ENCODE assay signal across 8 cellular contexts in the genomic region with DNA sequence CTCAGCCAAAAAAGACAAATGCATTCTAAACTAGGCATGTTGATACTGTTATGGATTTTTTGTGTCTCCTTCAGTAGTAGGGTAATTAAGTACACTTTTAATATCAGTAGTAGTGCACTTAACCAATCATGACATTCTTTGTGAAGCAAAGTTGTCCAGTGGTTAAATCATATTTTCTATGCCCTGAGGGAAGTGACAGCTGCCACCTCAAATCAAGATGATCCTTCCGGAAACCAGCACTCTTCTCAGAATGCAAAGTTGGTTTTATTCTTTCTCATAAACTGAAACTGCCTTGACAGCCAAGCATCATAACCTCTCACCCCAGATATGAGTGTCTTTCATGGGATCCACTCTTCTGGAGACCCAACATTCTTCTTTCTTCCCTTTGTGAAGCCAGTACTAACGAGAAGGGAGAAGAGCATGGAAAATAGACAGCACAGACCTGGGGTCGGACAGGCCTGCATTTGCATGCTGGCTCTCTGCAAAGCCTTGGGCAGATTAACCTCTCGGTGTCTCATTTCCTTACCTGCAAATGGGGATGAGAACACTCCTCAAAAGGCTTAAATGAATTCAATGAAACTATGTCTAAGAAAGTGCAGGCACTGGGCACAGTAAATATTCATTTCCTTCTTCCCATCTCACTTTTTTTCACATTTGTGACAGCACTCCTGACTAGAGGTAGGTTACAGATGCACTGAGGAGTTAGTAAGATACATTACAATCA.
DNase-seq lines count a peak whose midpoint lies in the region; ATAC-seq and TF ChIP-seq lines count a peak whose summit lies in the region.

No MANE protein-coding gene starts in this region.

- H3K4me1 Mint-ChIP-seq in activated naive CD8-positive, alpha-beta T cell treated with anti-CD3 and anti-CD28 coated beads, Interleukin-2, amount 50 U/mL, for 24 hours: peaks cover 54% of the 10 kb centered on the region

- peak overlapping the region; percentile 32 for H3K4me3 Mint-ChIP-seq in activated naive CD8-positive, alpha-beta T cell treated with anti-CD3 and anti-CD28 coated beads, Interleukin-2, amount 50 U/mL, for 24 hours

- no peaks in the 10 kb centered on the region for H3K27me3 ChIP-seq in GM06990 (replicated peaks; ENCODE audit: control insufficient read depth, insufficient read depth, low read length)

- H3K9me3 Mint-ChIP-seq in activated naive CD8-positive, alpha-beta T cell treated with anti-CD3 and anti-CD28 coated beads, Interleukin-2, amount 50 U/mL, for 24 hours: no peaks in the 10 kb centered on the region

- H3K36me3 ChIP-seq in GM06990 (ENCODE audit: control insufficient read depth, insufficient read depth, low read length): no peaks in the 10 kb centered on the region

- no peaks in the 10 kb centered on the region for H3K27me3 Mint-ChIP-seq in activated naive CD8-positive, alpha-beta T cell treated with anti-CD3 and anti-CD28 coated beads, Interleukin-2, amount 50 U/mL, for 24 hours

- peak; percentile 78 for ATAC-seq in GM19452 (IDR thresholded peaks at IDR 0.05; ENCODE audit: unreplicated experiment)
- ATAC-seq in HG03342 (IDR thresholded peaks at IDR 0.05; ENCODE audit: unreplicated experiment): peak; percentile 84
- peak; percentile 84 for ATAC-seq in activated naive CD8-positive, alpha-beta T cell treated with anti-CD3 and anti-CD28 coated beads, Interleukin-2, amount 50 U/mL, for 24 hours

- H3K36me3 Mint-ChIP-seq in activated naive CD8-positive, alpha-beta T cell treated with anti-CD3 and anti-CD28 coated beads, Interleukin-2, amount 50 U/mL, for 24 hours (ENCODE audit: low read depth): peaks cover 28% of the 10 kb centered on the region

- peak; percentile 69 for DNase-seq in GM06990 (ENCODE audit: extremely low read depth, insufficient read length)
- DNase-seq in activated naive CD8-positive, alpha-beta T cell treated with anti-CD3 and anti-CD28 coated beads, Interleukin-2, amount 50 U/mL, for 24 hours: no peak
- no peak for DNase-seq in cerebellar nuclear complex (lab: John Stamatoyannopoulos, UW)
- no peak for DNase-seq in COR-L47 (lab: John Stamatoyannopoulos, UW)
- DNase-seq in MV-4-11 (lab: John Stamatoyannopoulos, UW): no peak
- DNase-seq in COLO668 (lab: John Stamatoyannopoulos, UW; ENCODE audit: unreplicated experiment): no peak

- H3K4me3 ChIP-seq in GM06990 (replicated peaks; ENCODE audit: low read depth, low read length): peak overlapping the region; percentile 15

- no peak for TF ChIP-seq CTCF in GM06990 (IDR thresholded peaks at IDR 0.05; ENCODE audit: insufficient read depth, low read length, poor library complexity, severe bottlenecking)

- H3K27ac Mint-ChIP-seq in activated naive CD8-positive, alpha-beta T cell treated with anti-CD3 and anti-CD28 coated beads, Interleukin-2, amount 50 U/mL, for 24 hours: peak overlapping the region; percentile 64
